Comparison of ENCODE assay signal across 9 cellular contexts in genomic region chr18:25349131-25349925, GRCh38. TPM values are rescaled to one million over a fixed set of nuclear protein-coding genes. Genes with fewer than 3 reads are reported as not detected.
DNase-seq lines count a peak whose midpoint lies in the region; ATAC-seq and TF ChIP-seq lines count a peak whose summit lies in the region.
"Had no signal": no experiment of that assay in that cellular context is flagged by ENCODE, and none has a peak within 500 bp of the region (broad histone marks: within the 10 kb centered on the region; RNA-seq: fewer than 3 reads in every experiment).

No MANE protein-coding gene starts in this region.

- H2BK120ac ChIP-seq in neuronal stem cell (ENCODE audit: low read depth, low read length): peak overlapping the region; percentile 95

- no peak overlapping the region for H4K8ac ChIP-seq in neuronal stem cell (ENCODE audit: low read depth, low read length)

- no peaks in the 10 kb centered on the region for H3K36me3 Mint-ChIP-seq in activated CD8-positive, alpha-beta T cell treated with anti-CD3 and anti-CD28 coated beads, Interleukin-2, amount 10 ng/mL, durations not matched to agents 7 days and 5 days (ENCODE audit: low read depth)
- H3K36me3 Mint-ChIP-seq in Calu3 (ENCODE audit: insufficient read depth, unreplicated experiment): peaks cover 14% of the 10 kb centered on the region

- H3K27ac ChIP-seq in neuronal stem cell (replicated peaks; ENCODE audit: low read length) (peak overlapping the region; percentile 97), A673 (ENCODE audit: low read depth, low read length, poor library complexity, severe bottlenecking) (no peak overlapping the region)
- H3K27ac ChIP-seq: C4-2B had no signal

- H3K4me1 Mint-ChIP-seq in activated CD8-positive, alpha-beta T cell treated with anti-CD3 and anti-CD28 coated beads, Interleukin-2, amount 10 ng/mL, durations not matched to agents 7 days and 5 days (ENCODE audit: low read depth): peaks cover 16% of the 10 kb centered on the region
- no peaks in the 10 kb centered on the region for H3K4me1 Mint-ChIP-seq in Calu3 (ENCODE audit: low read depth, unreplicated experiment)

- H2AFZ ChIP-seq in neuronal stem cell (ENCODE audit: low read length): peak overlapping the region; percentile 70

- peaks cover 2% of the 10 kb centered on the region for H3K79me1 ChIP-seq in neuronal stem cell (ENCODE audit: low read depth, low read length)

- H3K4me2 ChIP-seq in neuronal stem cell (ENCODE audit: insufficient read depth, low read length, poor library complexity, severe bottlenecking): peak overlapping the region; percentile 52

- TF ChIP-seq CTCF in Calu3 (IDR thresholded peaks at IDR 0.05; ENCODE audit: unreplicated experiment): no peak
- no peak for TF ChIP-seq CTCF in A673 (conservative IDR thresholded peaks at IDR 0.05; ENCODE audit: low read depth, low read length)

- peak overlapping the region; percentile 31 for H3K14ac ChIP-seq in neuronal stem cell (ENCODE audit: low read length)

- no CpG with 5 or more reads among the region's 78 CpGs for WGBS in neuronal stem cell (ENCODE audit: extremely low coverage in 2 of 2, insufficient read length in 2 of 2, insufficient replicate concordance in 1 of 2), 2 donors

- H2BK5ac ChIP-seq in neuronal stem cell (ENCODE audit: low read length): peak overlapping the region; percentile 99

- H3K4me3 Mint-ChIP-seq in activated CD8-positive, alpha-beta T cell treated with anti-CD3 and anti-CD28 coated beads, Interleukin-2, amount 10 ng/mL, durations not matched to agents 7 days and 5 days: peak overlapping the region; percentile 49
- no peak overlapping the region for H3K4me3 Mint-ChIP-seq in Calu3 (ENCODE audit: low read depth, unreplicated experiment)

- H3K27me3 Mint-ChIP-seq in activated CD8-positive, alpha-beta T cell treated with anti-CD3 and anti-CD28 coated beads, Interleukin-2, amount 10 ng/mL, durations not matched to agents 7 days and 5 days (ENCODE audit: low read depth): peaks cover 57% of the 10 kb centered on the region
- H3K27me3 Mint-ChIP-seq in Calu3 (ENCODE audit: unreplicated experiment): peaks cover 36% of the 10 kb centered on the region

- H2BK15ac ChIP-seq in neuronal stem cell (ENCODE audit: low read length): no peak overlapping the region

- H3K36me3 ChIP-seq in neuronal stem cell (replicated peaks in 1 of 2; ENCODE audit: control insufficient read depth in 2 of 2, insufficient read depth in 2 of 2, low read length in 2 of 2): no peaks in the 10 kb centered on the region
- no peaks in the 10 kb centered on the region for H3K36me3 ChIP-seq in A673 (ENCODE audit: insufficient read depth, low read length, poor library complexity, severe bottlenecking)

- CTCF ChIA-PET in activated CD8-positive, alpha-beta T cell treated with anti-CD3 and anti-CD28 coated beads, Interleukin-2, amount 10 ng/mL, durations not matched to agents 7 days and 5 days (lab: Charles Lee): no interaction called here
- CTCF ChIA-PET in Calu3 (lab: Charles Lee): no interaction called here
- CTCF ChIA-PET in A673 (lab: Charles Lee): no interaction called here

- H3K9me3 Mint-ChIP-seq in activated CD8-positive, alpha-beta T cell treated with anti-CD3 and anti-CD28 coated beads, Interleukin-2, amount 10 ng/mL, durations not matched to agents 7 days and 5 days (ENCODE audit: insufficient read depth): no peaks in the 10 kb centered on the region
- peaks cover 4% of the 10 kb centered on the region for H3K9me3 Mint-ChIP-seq in Calu3 (ENCODE audit: low read depth, unreplicated experiment)

- peak overlapping the region; percentile 95 for H3K18ac ChIP-seq in neuronal stem cell (ENCODE audit: low read length)

- H3K4me1 ChIP-seq in neuronal stem cell (ENCODE audit: control insufficient read depth in 2 of 2, insufficient read depth in 1 of 2, low read depth in 1 of 2, low read length in 2 of 2): peaks cover 4 to 43% of the 10 kb centered on the region in 2 donors
- peaks cover 8% of the 10 kb centered on the region for H3K4me1 ChIP-seq in A673 (ENCODE audit: insufficient read depth, low read length, poor library complexity, severe bottlenecking)

- H3K9me3 ChIP-seq in neuronal stem cell (replicated peaks in 1 of 2; ENCODE audit: control insufficient read depth in 2 of 2, insufficient read depth in 1 of 2, low read depth in 1 of 2, low read length in 2 of 2): no peaks in the 10 kb centered on the region
- H3K9me3 ChIP-seq in A673 (ENCODE audit: low read depth, low read length, poor library complexity, severe bottlenecking): no peaks in the 10 kb centered on the region

- no peak overlapping the region for H2BK12ac ChIP-seq in neuronal stem cell (ENCODE audit: low read length)

- H3K9ac ChIP-seq in neuronal stem cell (ENCODE audit: low read depth, low read length, poor library complexity): peak overlapping the region; percentile 78

- H3K4ac ChIP-seq in neuronal stem cell (ENCODE audit: low read length): peak overlapping the region; percentile 98

- H3K4me3 ChIP-seq in neuronal stem cell (ENCODE audit: low read length in 2 of 2) (peak overlapping the region; percentile 76 to 100), A673 (ENCODE audit: low read depth, low read length, poor library complexity, severe bottlenecking) (no peak overlapping the region)

- peak; percentile 29 for ATAC-seq in activated CD8-positive, alpha-beta T cell treated with anti-CD3 and anti-CD28 coated beads, Interleukin-2, amount 10 ng/mL, durations not matched to agents 7 days and 5 days

- H2AK5ac ChIP-seq in neuronal stem cell (ENCODE audit: low read depth, low read length): no peak overlapping the region

- DNase-seq in NCI-H1417 (lab: John Stamatoyannopoulos, UW) (peak; percentile 8 to 46 (median 42)), NCI-H1417 treated with DMSO at 0.1 percent for 48 hours (lab: John Stamatoyannopoulos, UW) (no peak), globus pallidus (ENCODE audit: low spot score) (peak; percentile 57), neuronal stem cell (ENCODE audit: low spot score) (peak; percentile 63), Calu3 (no peak), A673 (ENCODE audit: low spot score) (no peak)
- no peak for DNase-seq in activated CD8-positive, alpha-beta T cell treated with anti-CD3 and anti-CD28 coated beads, Interleukin-2, amount 10 ng/mL, durations not matched to agents 7 days and 5 days
- no peak for DNase-seq in central memory CD4-positive, alpha-beta T cell

- POLR2A ChIA-PET in activated CD8-positive, alpha-beta T cell treated with anti-CD3 and anti-CD28 coated beads, Interleukin-2, amount 10 ng/mL, durations not matched to agents 7 days and 5 days (lab: Charles Lee): interaction anchor here (0.6 kb wide), 1 partner anchor 24 kb away, joined by 9 read pairs; no protein-coding TSS in a partner anchor
- POLR2A ChIA-PET in A673 (lab: Charles Lee; ENCODE audit: low non-redundant PET): no interaction called here

- no TSS peak for BruUV-seq in Calu3 (replicated peaks; lab: Mats Ljungman, UMichigan)
- no TSS peak for BruUV-seq in A673 (replicated peaks; lab: Mats Ljungman, UMichigan)

- intact Hi-C loops in Calu3 (cut with micrococcal nuclease; ENCODE audit: unreplicated experiment): no loop called here
- intact Hi-C loops in A673 (cut with micrococcal nuclease; ENCODE audit: unreplicated experiment): no loop called here

- H3K23ac ChIP-seq in neuronal stem cell (ENCODE audit: low read depth, low read length, poor library complexity): peak overlapping the region; percentile 90

- no peak overlapping the region for H3K27ac Mint-ChIP-seq in activated CD8-positive, alpha-beta T cell treated with anti-CD3 and anti-CD28 coated beads, Interleukin-2, amount 10 ng/mL, durations not matched to agents 7 days and 5 days
- H3K27ac Mint-ChIP-seq in Calu3 (ENCODE audit: unreplicated experiment): no peak overlapping the region

- H3K27me3 ChIP-seq in neuronal stem cell (ENCODE audit: control insufficient read depth in 3 of 3, insufficient read depth in 3 of 3, low read depth in 1 of 3, low read length in 3 of 3): no peaks in the 10 kb centered on the region
- H3K27me3 ChIP-seq in A673 (replicated peaks; ENCODE audit: insufficient read depth, low read depth, low read length, poor library complexity): peaks cover 96% of the 10 kb centered on the region

- H4K91ac ChIP-seq in neuronal stem cell (ENCODE audit: low read depth, low read length, poor library complexity): no peak overlapping the region

RNA-seq across cellular contexts. Expression of gene ZNF521, which starts 2.6 kb away (rescaled TPM):
- not detected for total RNA-seq in activated CD8-positive, alpha-beta T cell treated with anti-CD3 and anti-CD28 coated beads, Interleukin-2, amount 10 ng/mL, durations not matched to agents 7 days and 5 days
- polyA plus RNA-seq in neuronal stem cell (2013, experiment 1 of 2): 68.4 TPM
- 71.0 TPM for polyA plus RNA-seq in neuronal stem cell (2013, experiment 2 of 2)
- total RNA-seq in Calu3 (2022): 0.07 TPM in 1 of 2 replicates, not detected in the other
- total RNA-seq in A673 (2021): not detected in 2 replicates

Comparison
In these comparisons a context has a peak if more than half of its experiments do, and no peak if none do; other contexts are left out.
1. DNase-seq: peak in NCI-H1417 (3 of 3), globus pallidus (single experiment) and neuronal stem cell (single experiment); none in NCI-H1417 treated with DMSO at 0.1 percent for 48 hours (single experiment), activated CD8-positive, alpha-beta T cell treated with anti-CD3 and anti-CD28 coated beads, Interleukin-2, amount 10 ng/mL, durations not matched to agents 7 days and 5 days (single experiment), Calu3 (single experiment), A673 (single experiment) and central memory CD4-positive, alpha-beta T cell (single experiment).